1 cellular context compared by ENCODE assay signal in the genomic region with DNA sequence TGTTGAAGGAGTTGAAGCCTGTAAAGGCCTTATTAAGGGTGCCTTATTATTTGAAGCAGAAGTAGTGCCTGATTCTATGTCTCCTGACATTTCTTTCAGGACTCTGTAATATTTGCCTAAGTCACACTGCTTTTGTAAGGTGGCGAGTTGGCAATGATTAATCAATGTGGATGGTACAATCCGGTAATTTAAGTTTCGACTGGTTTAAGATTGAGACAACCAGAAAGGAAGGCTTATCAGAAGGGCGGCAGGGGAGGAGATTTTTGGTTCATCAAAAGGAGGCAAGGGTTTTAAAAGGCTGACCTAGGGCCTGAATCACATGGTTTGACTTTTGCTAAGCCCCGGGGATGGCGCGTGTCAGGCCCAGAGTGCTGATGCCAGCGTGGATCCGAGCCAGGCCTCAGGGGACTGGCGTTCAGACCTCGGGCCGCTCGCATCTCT.
TF ChIP-seq lines count a peak whose summit lies in the region.

No MANE protein-coding gene starts in this region.

TF ChIP-seq in HCT116, 20 proteins besides CTCF, POLR2A, EP300 and RAD21 (continued from another document):
- TF ChIP-seq, protein P1, sequence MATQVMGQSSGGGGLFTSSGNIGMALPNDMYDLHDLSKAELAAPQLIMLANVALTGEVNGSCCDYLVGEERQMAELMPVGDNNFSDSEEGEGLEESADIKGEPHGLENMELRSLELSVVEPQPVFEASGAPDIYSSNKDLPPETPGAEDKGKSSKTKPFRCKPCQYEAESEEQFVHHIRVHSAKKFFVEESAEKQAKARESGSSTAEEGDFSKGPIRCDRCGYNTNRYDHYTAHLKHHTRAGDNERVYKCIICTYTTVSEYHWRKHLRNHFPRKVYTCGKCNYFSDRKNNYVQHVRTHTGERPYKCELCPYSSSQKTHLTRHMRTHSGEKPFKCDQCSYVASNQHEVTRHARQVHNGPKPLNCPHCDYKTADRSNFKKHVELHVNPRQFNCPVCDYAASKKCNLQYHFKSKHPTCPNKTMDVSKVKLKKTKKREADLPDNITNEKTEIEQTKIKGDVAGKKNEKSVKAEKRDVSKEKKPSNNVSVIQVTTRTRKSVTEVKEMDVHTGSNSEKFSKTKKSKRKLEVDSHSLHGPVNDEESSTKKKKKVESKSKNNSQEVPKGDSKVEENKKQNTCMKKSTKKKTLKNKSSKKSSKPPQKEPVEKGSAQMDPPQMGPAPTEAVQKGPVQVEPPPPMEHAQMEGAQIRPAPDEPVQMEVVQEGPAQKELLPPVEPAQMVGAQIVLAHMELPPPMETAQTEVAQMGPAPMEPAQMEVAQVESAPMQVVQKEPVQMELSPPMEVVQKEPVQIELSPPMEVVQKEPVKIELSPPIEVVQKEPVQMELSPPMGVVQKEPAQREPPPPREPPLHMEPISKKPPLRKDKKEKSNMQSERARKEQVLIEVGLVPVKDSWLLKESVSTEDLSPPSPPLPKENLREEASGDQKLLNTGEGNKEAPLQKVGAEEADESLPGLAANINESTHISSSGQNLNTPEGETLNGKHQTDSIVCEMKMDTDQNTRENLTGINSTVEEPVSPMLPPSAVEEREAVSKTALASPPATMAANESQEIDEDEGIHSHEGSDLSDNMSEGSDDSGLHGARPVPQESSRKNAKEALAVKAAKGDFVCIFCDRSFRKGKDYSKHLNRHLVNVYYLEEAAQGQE (IDR thresholded peaks at IDR 0.05; ENCODE audit: low read depth) = no peak
